Comparison of ENCODE assay signal across 13 cellular contexts in genomic region chr10:101227765-101228681, GRCh38. TPM values are rescaled to one million over a fixed set of nuclear protein-coding genes. Genes with fewer than 3 reads are reported as not detected.
DNase-seq lines count a peak whose midpoint lies in the region; ATAC-seq and TF ChIP-seq lines count a peak whose summit lies in the region.
"Had no signal": no experiment of that assay in that cellular context is flagged by ENCODE, and none has a peak within 500 bp of the region (broad histone marks: within the 10 kb centered on the region; RNA-seq: fewer than 3 reads in every experiment).

No MANE protein-coding gene starts in this region.

- DNase-seq in BE2C (no peak), GM23248 (peak; percentile 30), naive B cell (no peak), T1000 (lab: John Stamatoyannopoulos, UW) (no peak), NCI-H1694 (lab: John Stamatoyannopoulos, UW) (no peak), HPDE6-E6E7 (ENCODE audit: extremely low spot score) (no peak), NCI-H345 (lab: John Stamatoyannopoulos, UW) (no peak)
- DNase-seq in activated naive CD4-positive, alpha-beta T cell treated with anti-CD3 and anti-CD28 coated beads, Interleukin-2, amount 50 U/mL, for 72 hours (ENCODE audit: low spot score in 2 of 2), result no peak
- DNase-seq: DND-41, kidney, NCI-H226 had no signal

- ATAC-seq in activated naive CD4-positive, alpha-beta T cell treated with anti-CD3 and anti-CD28 coated beads, Interleukin-2, amount 50 U/mL, for 72 hours, result peak; percentile 18 to 35
- no peak for ATAC-seq in naive B cell (ENCODE audit: low read depth in 2 of 2)

- no peaks in the 10 kb centered on the region for H3K9me3 Mint-ChIP-seq in activated naive CD4-positive, alpha-beta T cell treated with anti-CD3 and anti-CD28 coated beads, Interleukin-2, amount 50 U/mL, for 72 hours
- H3K9me3 Mint-ChIP-seq in naive B cell, result peaks cover 0 to 16% (median 4%) of the 10 kb centered on the region in 7 donors

- H3K36me3 ChIP-seq in BE2C, result no peaks in the 10 kb centered on the region
- H3K36me3 ChIP-seq in GM23248 (ENCODE audit: low read depth), result no peaks in the 10 kb centered on the region

- in situ Hi-C loops in GM23248 (cut with MboI), result no loop called here

- H3K27me3 ChIP-seq in BE2C (peaks cover 98% of the 10 kb centered on the region), GM23248 (replicated peaks; ENCODE audit: insufficient read depth) (peaks cover 94% of the 10 kb centered on the region)

- H3K4me3 ChIP-seq in BE2C (ENCODE audit: low read depth, low read length) (no peak overlapping the region), GM23248 (no peak overlapping the region)

- peak overlapping the region in 1 of 2 donors; percentile 81 for H3K27ac Mint-ChIP-seq in activated naive CD4-positive, alpha-beta T cell treated with anti-CD3 and anti-CD28 coated beads, Interleukin-2, amount 50 U/mL, for 72 hours
- peak overlapping the region in 3 of 6 donors; percentile 87 to 95 (median 91) for H3K27ac Mint-ChIP-seq in naive B cell

- H3K79me2 ChIP-seq in GM23248 (ENCODE audit: insufficient read depth), result no peaks in the 10 kb centered on the region

- H3K4me1 ChIP-seq in BE2C, result no peaks in the 10 kb centered on the region
- peaks cover 3% of the 10 kb centered on the region; the same call in 1 of the 2 replicates for H3K4me1 ChIP-seq in GM23248 (ENCODE audit: insufficient read depth)

- no peaks in the 10 kb centered on the region for H3K9me2 ChIP-seq in GM23248 (ENCODE audit: insufficient read depth)

- H3K9me3 ChIP-seq in BE2C (peaks cover 4% of the 10 kb centered on the region), GM23248 (ENCODE audit: low read depth) (no peaks in the 10 kb centered on the region)

- H3K36me3 Mint-ChIP-seq in activated naive CD4-positive, alpha-beta T cell treated with anti-CD3 and anti-CD28 coated beads, Interleukin-2, amount 50 U/mL, for 72 hours, result peaks cover 0 to 12% of the 10 kb centered on the region in 2 donors
- H3K36me3 Mint-ChIP-seq in naive B cell, result peaks cover 4 to 16% of the 10 kb centered on the region in 2 donors

- no peaks in the 10 kb centered on the region for H4K20me1 ChIP-seq in GM23248 (ENCODE audit: insufficient read depth)

- no peak overlapping the region for H2AFZ ChIP-seq in GM23248

- peaks cover 38 to 57% (median 51%) of the 10 kb centered on the region in 3 donors for H3K4me1 Mint-ChIP-seq in naive B cell

- H3K9ac ChIP-seq in GM23248, result no peak overlapping the region

- no peak overlapping the region for H3K4me2 ChIP-seq in GM23248 (ENCODE audit: unreplicated experiment)

- no peak overlapping the region for H3K27ac ChIP-seq in GM23248

- TF ChIP-seq CTCF in BE2C (IDR thresholded peaks at IDR 0.05; ENCODE audit: low read depth, low read length), result peak; percentile 3; the same call in 1 of the 2 replicates

- H3K4me3 Mint-ChIP-seq in naive B cell, result peak overlapping the region; percentile 60 to 83 (median 77)

- peaks cover 66 to 89% (median 82%) of the 10 kb centered on the region in 3 donors for H3K27me3 Mint-ChIP-seq in naive B cell

- WGBS in GM23248 (ENCODE audit: low coverage in 1 of 2, low lambda C conversion rate in 2 of 2, missing lambda C conversion rate in 2 of 2), 2 experiments, result 6 to 8% methylated on average over 45 to 54 of the region's 54 CpGs

- no peaks in the 10 kb centered on the region for H3F3A ChIP-seq in GM23248 (ENCODE audit: insufficient read depth)

RNA-seq across cellular contexts. Expression of gene LBX1, which starts 1.2 kb away (rescaled TPM):
- not detected for polyA plus RNA-seq in BE2C (2012; ENCODE audit: insufficient read depth, insufficient read length, low read depth)
- not detected in 2 replicates for total RNA-seq in GM23248 (2014; rRNA removed; shearing (Covaris generic))
- not detected in 2 replicates for polyA plus RNA-seq in GM23248 (2016; fragmentation: Nextera tagmentation; extraction: Ambion mirVana)
- total RNA-seq in activated naive CD4-positive, alpha-beta T cell treated with anti-CD3 and anti-CD28 coated beads, Interleukin-2, amount 50 U/mL, for 72 hours, result not detected
- not detected for polyA plus RNA-seq in naive B cell (ENCODE audit: low read depth in 6 of 6)
- total RNA-seq: kidney had no signal
- polyA plus RNA-seq: adipose tissue, esophagus had no signal

Comparison
In these comparisons a context has a peak if more than half of its experiments do, and no peak if none do; other contexts are left out.
1. ATAC-seq: peak in activated naive CD4-positive, alpha-beta T cell treated with anti-CD3 and anti-CD28 coated beads, Interleukin-2, amount 50 U/mL, for 72 hours (2 of 2); none in naive B cell (0 of 2).